12 cellular contexts compared by ENCODE assay signal in genomic region chr2:144201868-144202468, GRCh38.
DNase-seq lines count a peak whose midpoint lies in the region; ATAC-seq lines count a peak whose summit lies in the region.
"Had no signal": no experiment of that assay in that cellular context is flagged by ENCODE, and none has a peak within 500 bp of the region (broad histone marks: within the 10 kb centered on the region; RNA-seq: fewer than 3 reads in every experiment).

No MANE protein-coding gene starts in this region.

- H3K27me3 Mint-ChIP-seq in activated T-cell treated with anti-CD3 and anti-CD28 coated beads, Interleukin-2, amount 50 U/mL, for 72 hours (ENCODE audit: low read depth) = no peaks in the 10 kb centered on the region

- H3K4me1 Mint-ChIP-seq in activated T-cell treated with anti-CD3 and anti-CD28 coated beads, Interleukin-2, amount 50 U/mL, for 72 hours (ENCODE audit: low read depth) = peaks cover 49% of the 10 kb centered on the region

- peak; percentile 74 to 76 for ATAC-seq in activated T-cell treated with anti-CD3 and anti-CD28 coated beads, Interleukin-2, amount 50 U/mL, for 72 hours (replicated peaks in 1 of 2)
- ATAC-seq in HG02973 (IDR thresholded peaks at IDR 0.05; ENCODE audit: unreplicated experiment) = no peak
- ATAC-seq: gastroesophageal sphincter had no signal

- peaks cover 7 to 15% of the 10 kb centered on the region in 2 donors for H3K36me3 Mint-ChIP-seq in activated T-cell treated with anti-CD3 and anti-CD28 coated beads, Interleukin-2, amount 50 U/mL, for 72 hours (ENCODE audit: insufficient read depth in 2 of 2)

- peak overlapping the region; percentile 2 to 81 for H3K4me3 Mint-ChIP-seq in activated T-cell treated with anti-CD3 and anti-CD28 coated beads, Interleukin-2, amount 50 U/mL, for 72 hours

- DNase-seq in activated T-cell treated with anti-CD3 and anti-CD28 coated beads, Interleukin-2, amount 50 U/mL, for 72 hours = peak; percentile 39 to 47
- no peak for DNase-seq in activated T-cell treated with anti-CD3 and anti-CD28 coated beads, Interleukin-2, amount 50 U/mL, for 1 hour
- DNase-seq in M059J (ENCODE audit: low read depth) (peak; percentile 49), astrocyte of the hippocampus (ENCODE audit: low read depth, low spot score) (peak; percentile 12), kidney tubule cell (ENCODE audit: low spot score) (peak; percentile 12), NCI-H1105 treated with DMSO at 0.1 percent for 48 hours (lab: John Stamatoyannopoulos, UW) (no peak), glomerular visceral epithelial cell (ENCODE audit: extremely low spot score) (no peak)
- DNase-seq: Calu3, islet precursor cell, NCI-H1092 had no signal

- H3K27ac Mint-ChIP-seq in activated T-cell treated with anti-CD3 and anti-CD28 coated beads, Interleukin-2, amount 50 U/mL, for 72 hours = peak overlapping the region; percentile 95

- peaks cover 0 to 2% of the 10 kb centered on the region in 2 donors for H3K9me3 Mint-ChIP-seq in activated T-cell treated with anti-CD3 and anti-CD28 coated beads, Interleukin-2, amount 50 U/mL, for 72 hours

Comparison
In these comparisons a context has a peak if more than half of its experiments do, and no peak if none do; other contexts are left out.
1. DNase-seq: peak in activated T-cell treated with anti-CD3 and anti-CD28 coated beads, Interleukin-2, amount 50 U/mL, for 72 hours (2 of 2), M059J (single experiment), astrocyte of the hippocampus (single experiment) and kidney tubule cell (single experiment); none in activated T-cell treated with anti-CD3 and anti-CD28 coated beads, Interleukin-2, amount 50 U/mL, for 1 hour (single experiment), NCI-H1105 treated with DMSO at 0.1 percent for 48 hours (single experiment) and glomerular visceral epithelial cell (single experiment).